In the genomic region with DNA sequence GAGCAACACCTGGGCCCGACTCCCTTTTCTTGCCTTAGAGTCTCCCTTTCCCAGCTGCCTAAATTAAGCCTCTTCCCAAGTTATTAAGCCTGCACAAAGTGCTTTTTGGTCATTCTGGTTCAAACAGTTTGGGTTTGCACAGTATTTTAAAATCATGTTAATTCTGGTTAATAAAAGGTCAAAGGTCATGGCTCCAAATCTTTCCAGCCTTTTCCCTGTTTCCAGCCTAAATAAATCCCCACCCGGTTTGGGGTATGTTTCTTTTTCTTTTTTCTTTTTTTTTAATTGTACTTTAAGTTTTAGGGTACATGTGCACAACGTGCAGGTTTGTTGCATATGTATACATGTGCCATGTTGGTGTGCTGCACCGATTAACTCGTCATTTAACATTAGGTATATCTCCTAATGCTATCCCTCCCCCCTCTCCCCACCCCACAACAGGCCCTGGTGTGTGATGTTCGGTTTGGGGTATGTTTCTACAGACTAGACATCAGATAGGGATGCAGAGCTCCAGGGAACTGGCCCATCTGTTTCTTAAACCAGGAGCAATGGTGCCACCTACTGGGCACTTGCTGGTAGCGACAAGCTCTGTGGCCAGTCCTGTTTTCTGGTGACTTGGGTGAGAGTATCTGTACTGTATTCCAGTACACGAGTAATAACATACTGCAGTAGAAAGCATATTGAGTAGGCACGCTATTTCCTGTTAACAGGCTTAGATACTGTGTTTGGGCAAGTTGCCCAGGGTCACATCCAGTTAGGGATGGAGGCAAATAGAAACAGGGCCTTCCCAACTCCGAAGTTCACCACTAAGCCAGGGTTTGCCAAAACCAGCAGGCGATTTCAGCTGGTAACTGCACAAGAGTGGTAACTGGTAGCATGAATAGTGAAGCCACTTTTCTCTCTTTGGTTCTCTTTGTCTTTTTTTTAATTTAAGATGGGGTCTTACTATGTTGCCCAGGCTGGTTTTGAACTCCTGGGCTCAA, we compare ENCODE assay signal across 8 cellular contexts.
DNase-seq lines count a peak whose midpoint lies in the region; ATAC-seq and TF ChIP-seq lines count a peak whose summit lies in the region.

No MANE protein-coding gene starts in this region.

- no peaks in the 10 kb centered on the region for H3K9me3 ChIP-seq in right lobe of liver

- no peak for TF ChIP-seq POLR2A in right lobe of liver (IDR thresholded peaks at IDR 0.05)

- ATAC-seq in HG03196 (IDR thresholded peaks at IDR 0.05; ENCODE audit: unreplicated experiment), result peak; percentile 74
- ATAC-seq in right lobe of liver, result peak; percentile 96 to 98 (median 98)
- no peak for ATAC-seq in HG03469 (IDR thresholded peaks at IDR 0.05; ENCODE audit: unreplicated experiment)

- intact Hi-C loops in right lobe of liver (cut with DNase I), result loop anchor here (10.0 kb wide), 1 partner anchor 79 kb away; the partner anchor contains the start of genes ACTR1A (in 2 of the 2) and SUFU (in 2 of the 2)

- H3K4me3 ChIP-seq in right lobe of liver, result no peak overlapping the region

- TF ChIP-seq CTCF in GM10266 (IDR thresholded peaks at IDR 0.05; ENCODE audit: control insufficient read depth, insufficient read depth, low read depth, missing control alignments) (peak; percentile 95), right lobe of liver (IDR thresholded peaks at IDR 0.05) (peak; percentile 84 to 91 (median 86))

- H3K4me1 ChIP-seq in right lobe of liver, result peaks cover 0 to 12% (median 5%) of the 10 kb centered on the region in 4 donors

- H3K27me3 ChIP-seq in right lobe of liver, result no peaks in the 10 kb centered on the region

- 26% methylated on average over 11 of the region's 11 CpGs for WGBS in right lobe of liver (ENCODE audit: insufficient coverage, low coverage, low lambda C conversion rate, missing lambda C conversion rate)

- H3K27ac ChIP-seq in right lobe of liver, result peak overlapping the region in 2 of 3 donors; percentile 1 to 4

- H3K36me3 ChIP-seq in right lobe of liver, result no peaks in the 10 kb centered on the region

- DNase-seq in GM10266 (ENCODE audit: extremely low spot score) (peak; percentile 86), NCI-H69 (lab: John Stamatoyannopoulos, UW) (peak; percentile 80), dedifferentiated amniotic fluid mesenchymal stem cell (ENCODE audit: extremely low spot score) (peak; percentile 89), right lobe of liver (peak; percentile 82 to 86 (median 83))
- DNase-seq in activated CD4-positive, alpha-beta T cell treated with anti-CD3 and anti-CD28 coated beads, Interleukin-2, amount 50 U/mL, for 1 hour, result peak; percentile 77
- peak; percentile 64 to 80 (median 78) for DNase-seq in stimulated activated CD4-positive, alpha-beta T cell treated with anti-CD3 and anti-CD28 coated beads, TNF-alpha, amount 100 ng/mL, for 24 hours (ENCODE audit: low read depth in 3 of 3)
